ENCODE assay signal across 24 cellular contexts in the genomic region with DNA sequence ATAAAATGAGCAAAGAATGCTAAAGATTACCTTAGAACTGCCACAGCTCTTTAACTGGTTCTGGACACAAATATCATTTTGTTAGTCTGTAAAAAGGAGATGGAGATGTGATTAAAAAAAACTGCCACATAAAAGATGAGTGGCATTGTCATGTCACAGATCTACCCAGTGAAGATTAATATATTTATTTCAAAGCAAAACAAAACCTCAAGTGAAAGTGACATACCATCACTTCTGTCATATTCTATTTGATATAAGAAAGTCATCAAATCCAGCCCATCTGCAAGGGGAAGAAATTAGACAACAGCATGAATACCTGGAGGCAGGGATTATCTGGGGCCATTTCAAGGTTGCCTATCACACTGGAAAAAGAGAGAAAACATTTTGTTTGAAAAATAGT.
"Had no signal": no experiment of that assay in that cellular context is flagged by ENCODE, and none has a peak within 500 bp of the region (broad histone marks: within the 10 kb centered on the region; RNA-seq: fewer than 3 reads in every experiment).

No MANE protein-coding gene starts in this region.

- H3K27ac ChIP-seq: colonic mucosa, coronary artery, dorsolateral prefrontal cortex, epithelial cell of prostate, esophagus muscularis mucosa, esophagus squamous epithelium, foreskin keratinocyte, gastrocnemius medialis, gastroesophageal sphincter, heart left ventricle, heart right ventricle had no signal

- H3K9me3 ChIP-seq: colonic mucosa, esophagus muscularis mucosa, esophagus squamous epithelium, gastrocnemius medialis, gastroesophageal sphincter, heart right ventricle had no signal

- ATAC-seq: effector memory CD8-positive, alpha-beta T cell; esophagus mucosa; foreskin keratinocyte; gastrocnemius medialis; gastroesophageal sphincter; heart left ventricle; heart right ventricle had no signal

- DNase-seq: colonic mucosa; cortex of kidney; dermis blood vessel endothelial cell; dorsolateral prefrontal cortex; effector CD4-positive, alpha-beta T cell; effector CD8-positive, alpha-beta T cell; effector memory CD4-positive, alpha-beta T cell; effector memory CD8-positive, alpha-beta T cell; endodermal cell; erythroblast; esophagus squamous epithelium; foreskin fibroblast; foreskin keratinocyte; foreskin melanocyte; gastrocnemius medialis; glutamatergic neuron; head of caudate nucleus; heart left ventricle; heart right ventricle had no signal

- H3K4me3 ChIP-seq: colonic mucosa, coronary artery, dorsolateral prefrontal cortex, esophagus muscularis mucosa, esophagus squamous epithelium, gastrocnemius medialis, gastroesophageal sphincter, heart left ventricle, heart right ventricle had no signal

- H3K36me3 ChIP-seq: colonic mucosa, esophagus muscularis mucosa, esophagus squamous epithelium, gastrocnemius medialis, gastroesophageal sphincter, heart left ventricle, heart right ventricle had no signal

- H3K27me3 ChIP-seq: colonic mucosa, dorsolateral prefrontal cortex, esophagus muscularis mucosa, esophagus squamous epithelium, foreskin keratinocyte, gastrocnemius medialis, gastroesophageal sphincter, heart left ventricle, heart right ventricle had no signal
